Comparison of ENCODE assay signal across 8 cellular contexts in genomic region chr11:3056296-3057068, GRCh38. TPM values are rescaled to one million over a fixed set of nuclear protein-coding genes. Genes with fewer than 3 reads are reported as not detected.
DNase-seq lines count a peak whose midpoint lies in the region; ATAC-seq and TF ChIP-seq lines count a peak whose summit lies in the region.

No MANE protein-coding gene starts in this region.

- H3K9ac ChIP-seq in BLaER1 = peak overlapping the region; percentile 96

- H3K4me1 ChIP-seq in BLaER1 (peaks cover 57% of the 10 kb centered on the region), ovary (ENCODE audit: insufficient read depth) (peaks cover 4% of the 10 kb centered on the region)

- H3K27ac Mint-ChIP-seq in activated CD4-positive, alpha-beta memory T cell treated with anti-CD3 and anti-CD28 coated beads, Interleukin-2, amount 10 ng/mL, durations not matched to agents 7 days and 5 days = peak overlapping the region; percentile 83

- ATAC-seq in HG03045 (IDR thresholded peaks at IDR 0.05; ENCODE audit: unreplicated experiment) (peak; percentile 10), esophagus mucosa (peak; percentile 16), GM18519 (IDR thresholded peaks at IDR 0.05; ENCODE audit: low FRiP score, unreplicated experiment) (no peak), HG02852 (IDR thresholded peaks at IDR 0.05; ENCODE audit: unreplicated experiment) (no peak)

- DNase-seq in activated CD4-positive, alpha-beta memory T cell treated with anti-CD3 and anti-CD28 coated beads, Interleukin-2, amount 10 ng/mL, durations not matched to agents 7 days and 5 days = peak; percentile 38
- DNase-seq in ovary (peak in 2 of 5 donors; percentile 39 to 48), 8988T (no peak)

- peaks cover 50% of the 10 kb centered on the region for H3K4me1 Mint-ChIP-seq in activated CD4-positive, alpha-beta memory T cell treated with anti-CD3 and anti-CD28 coated beads, Interleukin-2, amount 10 ng/mL, durations not matched to agents 7 days and 5 days

- no peak for TF ChIP-seq POLR2A in ovary (IDR thresholded peaks at IDR 0.05)

- H3K27me3 ChIP-seq in BLaER1 = no peaks in the 10 kb centered on the region
- no peaks in the 10 kb centered on the region for H3K27me3 ChIP-seq in ovary

- TF ChIP-seq EP300 in ovary (IDR thresholded peaks at IDR 0.05) = no peak

- H3K36me3 ChIP-seq in BLaER1 (peaks cover 17% of the 10 kb centered on the region), ovary (no peaks in the 10 kb centered on the region)

- H3K9me3 Mint-ChIP-seq in activated CD4-positive, alpha-beta memory T cell treated with anti-CD3 and anti-CD28 coated beads, Interleukin-2, amount 10 ng/mL, durations not matched to agents 7 days and 5 days = no peaks in the 10 kb centered on the region

- peak overlapping the region; percentile 81 for H3K4me3 Mint-ChIP-seq in activated CD4-positive, alpha-beta memory T cell treated with anti-CD3 and anti-CD28 coated beads, Interleukin-2, amount 10 ng/mL, durations not matched to agents 7 days and 5 days

- TF ChIP-seq CTCF in ovary (IDR thresholded peaks at IDR 0.05) = no peak

- peak overlapping the region; percentile 98 for H3K4me3 ChIP-seq in BLaER1
- peak overlapping the region; percentile 88 for H3K4me3 ChIP-seq in ovary

- intact Hi-C loops in ovary (cut with DNase I) = no loop called here

- H3K9me3 ChIP-seq in BLaER1 = no peaks in the 10 kb centered on the region
- H3K9me3 ChIP-seq in ovary = no peaks in the 10 kb centered on the region

- H3K27me3 Mint-ChIP-seq in activated CD4-positive, alpha-beta memory T cell treated with anti-CD3 and anti-CD28 coated beads, Interleukin-2, amount 10 ng/mL, durations not matched to agents 7 days and 5 days = peaks cover 2% of the 10 kb centered on the region

- H4K20me1 ChIP-seq in BLaER1 = peaks cover 53% of the 10 kb centered on the region

- H3K36me3 Mint-ChIP-seq in activated CD4-positive, alpha-beta memory T cell treated with anti-CD3 and anti-CD28 coated beads, Interleukin-2, amount 10 ng/mL, durations not matched to agents 7 days and 5 days (ENCODE audit: low read depth) = peaks cover 37% of the 10 kb centered on the region

- CTCF ChIA-PET in activated CD4-positive, alpha-beta memory T cell treated with anti-CD3 and anti-CD28 coated beads, Interleukin-2, amount 10 ng/mL, durations not matched to agents 7 days and 5 days (lab: Charles Lee) = interaction anchor here (0.9 to 3.0 kb wide), 4 partner anchors 19 to 67 kb away, joined by 3 to 14 read pairs (median 10); no protein-coding TSS in a partner anchor

- POLR2A ChIA-PET in activated CD4-positive, alpha-beta memory T cell treated with anti-CD3 and anti-CD28 coated beads, Interleukin-2, amount 10 ng/mL, durations not matched to agents 7 days and 5 days (lab: Charles Lee) = interaction anchor here (0.6 to 2.0 kb wide), 13 partner anchors 8 to 322 kb away, joined by 3 to 14 read pairs (median 6); partner anchors contain the start of genes NAP1L4 and ZNF195

- WGBS in ovary, 3 donors = 2 to 3% (median 2%) methylated on average over 20 to 29 of the region's 29 CpGs

- H3K27ac ChIP-seq in BLaER1 = peak overlapping the region; percentile 96
- H3K27ac ChIP-seq in ovary = peak overlapping the region in 1 of 2 donors; percentile 52

- peak overlapping the region; percentile 96 for H3K4me2 ChIP-seq in BLaER1

RNA-seq across cellular contexts. Expression of gene CARS1, which starts 0.7 kb away (rescaled TPM):
- 100 to 1,000 TPM; 106 to 121 TPM for total RNA-seq in activated CD4-positive, alpha-beta memory T cell treated with anti-CD3 and anti-CD28 coated beads, Interleukin-2, amount 10 ng/mL, durations not matched to agents 7 days and 5 days
- total RNA-seq in esophagus mucosa (39.4 TPM), ovary (100 to 1,000 TPM in 1 of 7 donors, 10 to 100 TPM in 6; 12.5 to 148 (median 17.6) TPM)
- polyA plus RNA-seq in ovary = 10 to 100 TPM; 15.0 to 22.8 TPM

Comparison
In these comparisons a context has a peak if more than half of its experiments do, and no peak if none do; other contexts are left out.
1. ATAC-seq: peak in HG03045 (single experiment) and esophagus mucosa (single experiment); none in GM18519 (single experiment) and HG02852 (single experiment).